In genomic region chr9:128358090-128358489, GRCh38 we compare ENCODE assay signal across 37 cellular contexts.
"Had no signal": no experiment of that assay in that cellular context is flagged by ENCODE, and none has a peak within 500 bp of the region (broad histone marks: within the 10 kb centered on the region; RNA-seq: fewer than 3 reads in every experiment).

No MANE protein-coding gene starts in this region.

- H3K27ac Mint-ChIP-seq: activated B cell treated with CpG ODN at 0.5 μM for 24 hours; activated CD4-positive, alpha-beta memory T cell treated with anti-CD3 and anti-CD28 coated beads for 36 hours; activated CD8-positive, alpha-beta T cell treated with anti-CD3 and anti-CD28 coated beads for 36 hours; activated naive CD4-positive, alpha-beta T cell treated with anti-CD3 and anti-CD28 coated beads for 36 hours; activated naive CD8-positive, alpha-beta T cell; activated naive CD8-positive, alpha-beta T cell treated with anti-CD3 and anti-CD28 coated beads, Interleukin-2, amount 10 ng/mL, durations not matched to agents 7 days and 5 days; activated naive CD8-positive, alpha-beta T cell treated with anti-CD3 and anti-CD28 coated beads, Interleukin-2, amount 50 U/mL, for 24 hours; activated T-cell treated with anti-CD3 and anti-CD28 coated beads, Interleukin-2, amount 50 U/mL, for 72 hours; activated T-helper 1 cell treated with anti-CD3 and anti-CD28 coated beads, Interleukin-12 subunit alpha, Interleukin-12 subunit beta, Interleukin-2, Interleukin-4 antibody, amounts not matched to agents 30 ng/mL and 10 ng/mL and 1 ng/mL, durations not matched to agents 14 hours and 24 hours and 36 hours; activated T-helper 17 cell treated with anti-CD3 and anti-CD28 coated beads, Interleukin-2, amount 50 U/mL, for 72 hours; brain; T-helper 1 cell treated with Interleukin-12 subunit alpha and Interleukin-12 subunit beta and Interleukin-4 antibody, amounts not matched to agents 30 μg/mL and 1 μg/mL, for 36 hours; T-helper 2 cell treated with Interferon-gamma antibody and Interleukin-4, amounts not matched to agents 5 μg/mL and 100 μg/mL, for 36 hours had no signal

- DNase-seq: activated B cell treated with CpG ODN at 0.5 μM for 24 hours; activated CD4-positive, alpha-beta memory T cell treated with anti-CD3 and anti-CD28 coated beads for 36 hours; activated CD4-positive, alpha-beta T cell treated with anti-CD3 and anti-CD28 coated beads for 4 hours; activated CD4-positive, alpha-beta T cell treated with anti-CD3 and anti-CD28 coated beads, Interleukin-2, amount 50 U/mL, for 1 hour; activated CD4-positive, alpha-beta T cell treated with anti-CD3 and anti-CD28 coated beads, Interleukin-2, amount 50 U/mL, for 4 hours; activated CD4-positive, CD25-positive, alpha-beta regulatory T cell treated with anti-CD3 and anti-CD28 coated beads, Interleukin-2, amount 50 U/mL, for 72 hours; activated CD8-positive, alpha-beta memory T cell treated with anti-CD3 and anti-CD28 coated beads, Interleukin-2, amount 50 U/mL, for 4 hours; activated CD8-positive, alpha-beta T cell treated with anti-CD3 and anti-CD28 coated beads for 36 hours; activated effector memory CD4-positive, alpha-beta T cell treated with anti-CD3 and anti-CD28 coated beads, Interleukin-2, amount 50 U/mL, for 16 hours; activated gamma-delta T cell treated with Interleukin-2 at 50 U/mL for 16 hours; activated naive CD4-positive, alpha-beta T cell; activated naive CD4-positive, alpha-beta T cell treated with anti-CD3 and anti-CD28 coated beads for 36 hours; activated naive CD4-positive, alpha-beta T cell treated with anti-CD3 and anti-CD28 coated beads, Interleukin-2, amount 50 U/mL, for 16 hours; activated naive CD8-positive, alpha-beta T cell treated with anti-CD3 and anti-CD28 coated beads, Interleukin-2, amount 10 ng/mL, durations not matched to agents 7 days and 5 days; activated naive CD8-positive, alpha-beta T cell treated with anti-CD3 and anti-CD28 coated beads, Interleukin-2, amount 50 U/mL, for 24 hours; activated T-cell treated with anti-CD3 and anti-CD28 coated beads for 4 hours; activated T-cell treated with anti-CD3 and anti-CD28 coated beads, Interleukin-2, amount 50 U/mL, for 1 hour; activated T-cell treated with anti-CD3 and anti-CD28 coated beads, Interleukin-2, amount 50 U/mL, for 4 hours; activated T-cell treated with anti-CD3 and anti-CD28 coated beads, Interleukin-2, amount 50 U/mL, for 72 hours; amygdala; caudate nucleus; cerebellar nuclear complex; T-helper 1 cell; T-helper 2 cell; T-helper 9 cell had no signal

- H3K36me3 Mint-ChIP-seq: activated naive CD8-positive, alpha-beta T cell had no signal

- H3K9me3 Mint-ChIP-seq: activated B cell treated with CpG ODN at 0.5 μM for 24 hours; activated CD4-positive, alpha-beta memory T cell treated with anti-CD3 and anti-CD28 coated beads for 36 hours; activated CD8-positive, alpha-beta T cell treated with anti-CD3 and anti-CD28 coated beads for 36 hours; activated naive CD4-positive, alpha-beta T cell treated with anti-CD3 and anti-CD28 coated beads for 36 hours; activated naive CD8-positive, alpha-beta T cell treated with anti-CD3 and anti-CD28 coated beads, Interleukin-2, amount 10 ng/mL, durations not matched to agents 7 days and 5 days; activated naive CD8-positive, alpha-beta T cell treated with anti-CD3 and anti-CD28 coated beads, Interleukin-2, amount 50 U/mL, for 24 hours; activated T-cell treated with anti-CD3 and anti-CD28 coated beads, Interleukin-2, amount 50 U/mL, for 4 hours; activated T-cell treated with anti-CD3 and anti-CD28 coated beads, Interleukin-2, amount 50 U/mL, for 72 hours; activated T-helper 1 cell treated with anti-CD3 and anti-CD28 coated beads, Interleukin-12 subunit alpha, Interleukin-12 subunit beta, Interleukin-2, Interleukin-4 antibody, amounts not matched to agents 30 ng/mL and 10 ng/mL and 1 ng/mL, durations not matched to agents 14 hours and 24 hours and 36 hours; activated T-helper 17 cell treated with anti-CD3 and anti-CD28 coated beads, Interleukin-2, amount 50 U/mL, for 72 hours; central memory CD8-positive, alpha-beta T cell; T-helper 1 cell treated with Interleukin-12 subunit alpha and Interleukin-12 subunit beta and Interleukin-4 antibody, amounts not matched to agents 30 μg/mL and 1 μg/mL, for 36 hours; T-helper 2 cell treated with Interferon-gamma antibody and Interleukin-4, amounts not matched to agents 5 μg/mL and 100 μg/mL, for 36 hours had no signal

- H3K4me3 ChIP-seq: ascending aorta, cardiac muscle cell had no signal

- ATAC-seq: activated CD8-positive, alpha-beta T cell treated with anti-CD3 and anti-CD28 coated beads for 36 hours; activated naive CD8-positive, alpha-beta T cell treated with anti-CD3 and anti-CD28 coated beads, Interleukin-2, amount 50 U/mL, for 24 hours; activated T-cell treated with anti-CD3 and anti-CD28 coated beads, Interleukin-2, amount 50 U/mL, for 4 hours; activated T-cell treated with anti-CD3 and anti-CD28 coated beads, Interleukin-2, amount 50 U/mL, for 72 hours; activated T-helper 17 cell treated with anti-CD3 and anti-CD28 coated beads, Interleukin-2, amount 50 U/mL, for 72 hours had no signal

- H3K27me3 ChIP-seq: ascending aorta, cardiac muscle cell had no signal

- H3K27ac ChIP-seq: ascending aorta, cardiac muscle cell, VCaP had no signal

- H3K9me3 ChIP-seq: ascending aorta had no signal

- FAIRE-seq: bronchial epithelial cell, TTC549 had no signal
